ENCODE assay signal across 1 cellular context in genomic region chr7:116315293-116315692, GRCh38.
TF ChIP-seq lines count a peak whose summit lies in the region.

No MANE protein-coding gene starts in this region.

TF ChIP-seq in SK-N-SH, 30 proteins besides CTCF, POLR2A, EP300 and RAD21 (continued from another document):
- TF ChIP-seq MAX (IDR thresholded peaks at IDR 0.05; ENCODE audit: low read depth): peak; percentile 35; the same call in 1 of the 2 replicates
- peak; percentile 35; the same call in 1 of the 2 replicates for TF ChIP-seq NFIC (IDR thresholded peaks at IDR 0.05; ENCODE audit: borderline replicate concordance)
- no peak for TF ChIP-seq TAF1 (IDR thresholded peaks at IDR 0.05; ENCODE audit: borderline replicate concordance, low read depth, low read length)
- no peak for TF ChIP-seq RCOR1 (IDR thresholded peaks at IDR 0.05; ENCODE audit: low read length)
- no peak for TF ChIP-seq IRF3 (IDR thresholded peaks at IDR 0.05; ENCODE audit: low read depth, low read length)
- TF ChIP-seq FOSL2 (IDR thresholded peaks at IDR 0.05; ENCODE audit: borderline replicate concordance, low read depth): peak; percentile 59; the same call in 1 of the 2 replicates
- no peak for TF ChIP-seq MXI1 (IDR thresholded peaks at IDR 0.05; ENCODE audit: low read depth, low read length)
- TF ChIP-seq TCF12 (IDR thresholded peaks at IDR 0.05): peak; percentile 58
- TF ChIP-seq TEAD4 (IDR thresholded peaks at IDR 0.05; ENCODE audit: borderline replicate concordance, insufficient read depth): peak; percentile 42; the same call in 1 of the 2 replicates
- 0 out of 2 replicates have a peak, but pooled peaks have one; percentile 20 for TF ChIP-seq RXRA (IDR thresholded peaks at IDR 0.05; ENCODE audit: borderline replicate concordance, low read depth)
- TF ChIP-seq MEF2A (IDR thresholded peaks at IDR 0.05; ENCODE audit: borderline replicate concordance, low read depth): no peak
- no peak for TF ChIP-seq ELF1 (IDR thresholded peaks at IDR 0.05)
- no peak for TF ChIP-seq SMC3 (IDR thresholded peaks at IDR 0.05; ENCODE audit: low read depth, low read length)
